In the genomic region with DNA sequence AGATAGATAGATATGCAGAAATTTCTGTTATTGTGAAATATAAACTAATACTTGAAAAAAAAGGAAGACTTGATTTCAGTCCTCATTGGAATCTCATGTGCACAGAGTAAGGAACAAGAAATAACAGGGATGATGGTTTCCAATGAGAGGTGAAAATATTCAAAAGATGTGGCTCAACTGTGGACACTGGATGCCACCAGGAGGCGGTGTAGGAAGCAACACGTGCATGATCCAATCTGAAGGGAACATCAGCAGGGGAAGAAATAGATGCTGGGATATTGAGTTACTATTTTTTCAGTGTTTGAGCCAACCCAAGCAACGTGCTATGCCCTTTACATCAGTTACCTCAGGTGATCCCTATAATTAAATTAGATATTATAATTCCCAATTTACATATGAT, we compare ENCODE assay signal across 12 cellular contexts.
DNase-seq lines count a peak whose midpoint lies in the region; ATAC-seq, FAIRE-seq and TF ChIP-seq lines count a peak whose summit lies in the region.
"Had no signal": no experiment of that assay in that cellular context is flagged by ENCODE, and none has a peak within 500 bp of the region (broad histone marks: within the 10 kb centered on the region; RNA-seq: fewer than 3 reads in every experiment).

No MANE protein-coding gene starts in this region.

- no peaks in the 10 kb centered on the region for H4K20me1 ChIP-seq in OCI-LY3 (ENCODE audit: insufficient read depth, low read length)
- no peaks in the 10 kb centered on the region for H4K20me1 ChIP-seq in keratinocyte (ENCODE audit: control insufficient read depth, extremely low read depth, insufficient read depth, low read length)

- H3K27ac ChIP-seq in OCI-LY3 (ENCODE audit: low read length), result no peak overlapping the region
- H3K27ac ChIP-seq in keratinocyte (ENCODE audit: control insufficient read depth, insufficient read depth, low read length), result no peak overlapping the region
- H3K27ac ChIP-seq in CD4-positive, alpha-beta memory T cell (ENCODE audit: low read depth, low read length), result no peak overlapping the region

- H3K4me3 ChIP-seq in OCI-LY3 (ENCODE audit: low read length) (no peak overlapping the region), keratinocyte (ENCODE audit: control insufficient read depth in 2 of 3, extremely low read depth in 1 of 3, insufficient read depth in 2 of 3, low read depth in 1 of 3, low read length in 3 of 3) (no peak overlapping the region)
- no peak overlapping the region for H3K4me3 ChIP-seq in CD4-positive, alpha-beta memory T cell (ENCODE audit: low read length in 2 of 2)

- H3K4me1 ChIP-seq in OCI-LY3 (ENCODE audit: low read length) (no peaks in the 10 kb centered on the region), keratinocyte (ENCODE audit: control insufficient read depth, extremely low read depth, insufficient read depth, low read length) (no peaks in the 10 kb centered on the region)
- no peaks in the 10 kb centered on the region for H3K4me1 ChIP-seq in CD4-positive, alpha-beta memory T cell (ENCODE audit: insufficient read depth, low read length)

- H3K27me3 ChIP-seq in OCI-LY3 (ENCODE audit: low read depth, low read length) (no peaks in the 10 kb centered on the region), keratinocyte (ENCODE audit: control insufficient read depth, extremely low read depth, insufficient read depth, low read length) (no peaks in the 10 kb centered on the region)
- H3K27me3 ChIP-seq in CD4-positive, alpha-beta memory T cell (ENCODE audit: insufficient read depth, low read length), result no peaks in the 10 kb centered on the region

- H3K4me1 Mint-ChIP-seq in CD4-positive, alpha-beta memory T cell, result no peaks in the 10 kb centered on the region

- DNase-seq in COLO829 (ENCODE audit: low spot score) (peak; percentile 1), GM13976 (ENCODE audit: low spot score) (peak; percentile 3), keratinocyte (ENCODE audit: low read depth, low spot score) (no peak), NOMO-1 treated with DMSO at 0.1 percent for 48 hours (lab: John Stamatoyannopoulos, UW; ENCODE audit: unreplicated experiment) (no peak)
- no peak for DNase-seq in CD4-positive, alpha-beta memory T cell
- DNase-seq in activated naive CD4-positive, alpha-beta T cell treated with Interleukin-2 at 50 U/mL for 16 hours, result no peak
- DNase-seq: activated naive CD8-positive, alpha-beta T cell treated with anti-CD3 and anti-CD28 coated beads, Interleukin-2, amount 50 U/mL, for 24 hours; Caco-2; cortex of kidney had no signal

- peaks cover 0 to 4% (median 0%) of the 10 kb centered on the region in 8 donors for H3K9me3 Mint-ChIP-seq in CD4-positive, alpha-beta memory T cell

- H3K4me3 Mint-ChIP-seq in CD4-positive, alpha-beta memory T cell, result no peak overlapping the region
- H3K4me3 Mint-ChIP-seq: activated naive CD8-positive, alpha-beta T cell treated with anti-CD3 and anti-CD28 coated beads, Interleukin-2, amount 50 U/mL, for 24 hours; natural killer cell treated with Interleukin-12 subunit alpha and Interleukin-12 subunit beta and Interleukin-15 and Interleukin-18, amount 100 ng/mL, for 72 hours had no signal

- no peak overlapping the region for H3K27ac Mint-ChIP-seq in CD4-positive, alpha-beta memory T cell
- H3K27ac Mint-ChIP-seq: activated naive CD8-positive, alpha-beta T cell treated with anti-CD3 and anti-CD28 coated beads, Interleukin-2, amount 50 U/mL, for 24 hours; natural killer cell treated with Interleukin-12 subunit alpha and Interleukin-12 subunit beta and Interleukin-15 and Interleukin-18, amount 100 ng/mL, for 72 hours had no signal

- no peak for ATAC-seq in HG02973 (IDR thresholded peaks at IDR 0.05; ENCODE audit: unreplicated experiment)
- ATAC-seq: activated naive CD8-positive, alpha-beta T cell treated with anti-CD3 and anti-CD28 coated beads, Interleukin-2, amount 50 U/mL, for 24 hours; natural killer cell treated with Interleukin-12 subunit alpha and Interleukin-12 subunit beta and Interleukin-15 and Interleukin-18, amount 100 ng/mL, for 72 hours had no signal

- no peak overlapping the region for H3K9ac ChIP-seq in OCI-LY3 (ENCODE audit: low read length)
- no peak overlapping the region for H3K9ac ChIP-seq in keratinocyte (ENCODE audit: control insufficient read depth, extremely low read depth, insufficient read depth, low read length)

- FAIRE-seq in keratinocyte (lab: Jason Lieb, UNC), result no peak

- CTCF ChIA-PET in CD4-positive, alpha-beta memory T cell (lab: Charles Lee; ENCODE audit: partially characterized antibody), result no interaction called here

- intact Hi-C loops in CD4-positive, alpha-beta memory T cell (cut with micrococcal nuclease), result no loop called here

- H3K36me3 ChIP-seq in OCI-LY3 (replicated peaks; ENCODE audit: low read depth, low read length), result no peaks in the 10 kb centered on the region
- H3K36me3 ChIP-seq in keratinocyte (ENCODE audit: control insufficient read depth in 2 of 2, extremely low read depth in 1 of 2, insufficient read depth in 2 of 2, low read length in 2 of 2), result no peaks in the 10 kb centered on the region
- no peaks in the 10 kb centered on the region for H3K36me3 ChIP-seq in CD4-positive, alpha-beta memory T cell (ENCODE audit: insufficient read depth, low read length)

- H3K4me2 ChIP-seq in OCI-LY3 (ENCODE audit: low read length), result no peak overlapping the region
- no peak overlapping the region for H3K4me2 ChIP-seq in keratinocyte (ENCODE audit: control insufficient read depth, extremely low read depth, insufficient read depth, low read depth, low read length)

- H3K9me3 ChIP-seq in OCI-LY3 (ENCODE audit: insufficient read depth, low read length) (no peaks in the 10 kb centered on the region), keratinocyte (ENCODE audit: control insufficient read depth, low read depth, low read length) (no peaks in the 10 kb centered on the region)
- H3K9me3 ChIP-seq in CD4-positive, alpha-beta memory T cell (ENCODE audit: control insufficient read depth in 1 of 2, low read length in 2 of 2), result no peaks in the 10 kb centered on the region
- H3K9me3 ChIP-seq: Caco-2 had no signal

- H2AFZ ChIP-seq in OCI-LY3 (ENCODE audit: low read depth, low read length) (no peak overlapping the region), keratinocyte (ENCODE audit: control insufficient read depth, low read length) (no peak overlapping the region)

- no peaks in the 10 kb centered on the region for H3K9me1 ChIP-seq in keratinocyte (ENCODE audit: control insufficient read depth, extremely low read depth, insufficient read depth, low read length)

- dilution Hi-C loops in keratinocyte (cut with MboI; ENCODE audit: extremely low pct_ligation_motif_present, low sequenced_read_pairs), result no loop called here

- POLR2A ChIA-PET in CD4-positive, alpha-beta memory T cell (lab: Charles Lee; ENCODE audit: partially characterized antibody), result no interaction called here

- no peaks in the 10 kb centered on the region for H3K27me3 Mint-ChIP-seq in CD4-positive, alpha-beta memory T cell
- H3K27me3 Mint-ChIP-seq: activated naive CD8-positive, alpha-beta T cell treated with anti-CD3 and anti-CD28 coated beads, Interleukin-2, amount 50 U/mL, for 24 hours; natural killer cell treated with Interleukin-12 subunit alpha and Interleukin-12 subunit beta and Interleukin-15 and Interleukin-18, amount 100 ng/mL, for 72 hours had no signal

- in situ Hi-C loops in GM13976 (cut with MboI; ENCODE audit: low sequenced_read_pairs, unreplicated experiment), result no loop called here

- TF ChIP-seq CTCF in GM13976 (IDR thresholded peaks at IDR 0.05; ENCODE audit: borderline replicate concordance, control extremely low read depth, extremely low read depth, insufficient read depth, missing control alignments), result no peak
- TF ChIP-seq CTCF in OCI-LY3 (IDR thresholded peaks at IDR 0.05; ENCODE audit: low read depth, low read length), result 0 out of 2 replicates have a peak, but pooled peaks have one; percentile 18
- peak in 2 of 3 experiments; percentile 34 to 52 for TF ChIP-seq CTCF in keratinocyte (optimal IDR thresholded peaks at IDR 0.05 in 1 of 3, IDR thresholded peaks at IDR 0.05 in 1 of 3, conservative IDR thresholded peaks at IDR 0.05 in 1 of 3; ENCODE audit: extremely low read depth in 1 of 3, insufficient read depth in 2 of 3, low read length in 3 of 3)

- H3K79me2 ChIP-seq in OCI-LY3 (ENCODE audit: low read length) (no peaks in the 10 kb centered on the region), keratinocyte (ENCODE audit: control insufficient read depth, insufficient read depth, low read length) (no peaks in the 10 kb centered on the region)

- no peaks in the 10 kb centered on the region for H3K36me3 Mint-ChIP-seq in CD4-positive, alpha-beta memory T cell

Comparison
In these comparisons a context has a peak if more than half of its experiments do, and no peak if none do; other contexts are left out.
1. DNase-seq: peak in COLO829 (single experiment) and GM13976 (single experiment); none in keratinocyte (single experiment), CD4-positive, alpha-beta memory T cell (0 of 5), NOMO-1 treated with DMSO at 0.1 percent for 48 hours (single experiment) and activated naive CD4-positive, alpha-beta T cell treated with Interleukin-2 at 50 U/mL for 16 hours (single experiment).